In the genomic region with DNA sequence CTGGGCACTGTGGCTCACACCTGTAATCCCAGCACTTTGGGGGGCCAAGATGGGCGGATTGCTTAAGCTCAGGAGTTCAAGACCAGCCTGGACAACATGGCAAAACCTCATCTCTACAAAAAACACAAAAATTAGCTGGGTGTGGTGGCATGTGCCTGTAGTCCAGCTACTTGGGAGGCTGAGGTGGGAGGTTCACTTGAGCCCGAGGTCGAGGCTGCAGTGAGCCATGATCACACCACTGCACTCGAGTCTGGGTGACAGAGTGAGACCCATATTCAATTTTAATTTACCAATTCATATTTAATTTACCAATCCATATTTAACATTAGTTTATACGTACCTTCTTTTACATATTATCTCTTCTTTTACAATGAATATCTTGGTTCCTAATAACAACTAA, we compare ENCODE assay signal across 8 cellular contexts. TPM values are rescaled to one million over a fixed set of nuclear protein-coding genes. Genes with fewer than 3 reads are reported as not detected.
DNase-seq lines count a peak whose midpoint lies in the region; ATAC-seq, FAIRE-seq and TF ChIP-seq lines count a peak whose summit lies in the region.
"Not testable (repeated sequence)": the region's sequence is repeated elsewhere in the genome, so short reads cannot be mapped to it uniquely, and the experiment has no call there.

No MANE protein-coding gene starts in this region.

- in situ Hi-C loops in GM23248 (cut with MboI) = not testable (repeated sequence)
- in situ Hi-C loops in HepG2 (cut with HindIII; ENCODE audit: extremely low pct_ligation_motif_present, low pct_unique_long_range_greater_than_20kb) = loop anchor here (10.0 kb wide), 1 partner anchor 190 kb away; no protein-coding TSS in a partner anchor

- BruUV-seq in HepG2 (replicated peaks; lab: Mats Ljungman, UMichigan) = not testable (repeated sequence)

- H3K4me3 ChIP-seq in BE2C (ENCODE audit: low read depth, low read length) = peak overlapping the region; percentile 77
- peak overlapping the region; percentile 87 for H3K4me3 ChIP-seq in GM23248
- peak overlapping the region; percentile 93; the same call in 1 of the 2 replicates for H3K4me3 ChIP-seq in MG63
- peak overlapping the region; percentile 65 to 90 (median 68); a peak in 5 of 6 replicates for H3K4me3 ChIP-seq in HepG2 (replicated peaks in 1 of 3; ENCODE audit: insufficient read depth in 1 of 3, low read depth in 2 of 3, low read length in 3 of 3)
- H3K4me3 ChIP-seq in skeletal muscle tissue (ENCODE audit: low read length in 3 of 3) = not testable (repeated sequence)

- not testable (repeated sequence) for TF ChIP-seq EP300 in HepG2 (IDR thresholded peaks at IDR 0.05; ENCODE audit: low read depth in 2 of 2, low read length in 2 of 2); HepG2 (CRISPR knock-in tag; IDR thresholded peaks at IDR 0.05; ENCODE audit: borderline replicate concordance)

- ATAC-seq in T-helper 17 cell; central memory CD8-positive, alpha-beta T cell (replicated peaks; ENCODE audit: extremely low read depth, poor library complexity, severe bottlenecking); HepG2: not testable (repeated sequence)

- H3F3A ChIP-seq in GM23248 (ENCODE audit: insufficient read depth) = peaks cover 39% of the 10 kb centered on the region

- H3K27me3 Mint-ChIP-seq in T-helper 17 cell; activated naive CD4-positive, alpha-beta T cell treated with anti-CD3 and anti-CD28 coated beads for 36 hours (ENCODE audit: low read depth); central memory CD8-positive, alpha-beta T cell: not testable (repeated sequence)

- POLR2A ChIA-PET in HepG2 (lab: Yijun Ruan, JAX) = interaction anchor here (7.3 kb wide), 1 partner anchor 11 kb away, joined by 202 read pairs; a partner anchor contains a TSS

- TF ChIP-seq POLR2A in HepG2 (IDR thresholded peaks at IDR 0.05; ENCODE audit: insufficient read depth in 1 of 2, low read depth in 2 of 2, low read length in 2 of 2) = not testable (repeated sequence)

- H3K36me3 ChIP-seq in BE2C (peaks cover 47% of the 10 kb centered on the region), GM23248 (ENCODE audit: low read depth) (peaks cover 33% of the 10 kb centered on the region), MG63 (peaks cover 61% of the 10 kb centered on the region), HepG2 (replicated peaks in 1 of 2; ENCODE audit: control insufficient read depth in 1 of 2, insufficient read depth in 2 of 2, low read length in 2 of 2) (peaks cover 11 to 31% of the 10 kb centered on the region in 2 experiments), skeletal muscle tissue (ENCODE audit: control insufficient read depth in 3 of 3, insufficient read depth in 3 of 3, low read length in 3 of 3) (peaks cover 22 to 40% (median 25%) of the 10 kb centered on the region in 3 donors)

- H3K36me3 Mint-ChIP-seq in T-helper 17 cell (ENCODE audit: low read depth) = not testable (repeated sequence)
- peaks cover 43% of the 10 kb centered on the region for H3K36me3 Mint-ChIP-seq in activated naive CD4-positive, alpha-beta T cell treated with anti-CD3 and anti-CD28 coated beads for 36 hours (ENCODE audit: low read depth)
- peaks cover 54% of the 10 kb centered on the region for H3K36me3 Mint-ChIP-seq in central memory CD8-positive, alpha-beta T cell (ENCODE audit: insufficient read depth)

- intact Hi-C loops in activated naive CD4-positive, alpha-beta T cell treated with anti-CD3 and anti-CD28 coated beads for 36 hours (cut with micrococcal nuclease) = loop anchor here (5.0 kb wide), 1 partner anchor 242 kb away; no protein-coding TSS in a partner anchor
- intact Hi-C loops in HepG2 (cut with micrococcal nuclease; ENCODE audit: unreplicated experiment) = loop anchor here (10.0 kb wide), 2 partner anchors 170 to 340 kb away; no protein-coding TSS in a partner anchor

- not testable (repeated sequence) for H3K27ac Mint-ChIP-seq in T-helper 17 cell; activated naive CD4-positive, alpha-beta T cell treated with anti-CD3 and anti-CD28 coated beads for 36 hours; central memory CD8-positive, alpha-beta T cell (ENCODE audit: low read depth)

- peak overlapping the region; percentile 66 for H3K4me3 Mint-ChIP-seq in T-helper 17 cell
- peak overlapping the region; percentile 100 for H3K4me3 Mint-ChIP-seq in activated naive CD4-positive, alpha-beta T cell treated with anti-CD3 and anti-CD28 coated beads for 36 hours
- H3K4me3 Mint-ChIP-seq in central memory CD8-positive, alpha-beta T cell = peak overlapping the region; percentile 99

- not testable (repeated sequence) for TF ChIP-seq RAD21 in HepG2 (CRISPR knock-in tag; IDR thresholded peaks at IDR 0.05)

- H3K4me2 ChIP-seq in GM23248 (ENCODE audit: unreplicated experiment) (peak overlapping the region; percentile 80), HepG2 (ENCODE audit: low read depth, low read length) (peak overlapping the region; percentile 88)

- DNase-seq in BE2C; GM23248; MG63; T-helper 17 cell; activated naive CD4-positive, alpha-beta T cell treated with anti-CD3 and anti-CD28 coated beads for 36 hours; central memory CD8-positive, alpha-beta T cell (ENCODE audit: low spot score in 2 of 2); HepG2 (ENCODE audit: low spot score): not testable (repeated sequence)

- 80 to 81% methylated on average over 5 of the region's 5 CpGs for WGBS in GM23248 (ENCODE audit: low coverage in 1 of 2, low lambda C conversion rate in 2 of 2, missing lambda C conversion rate in 2 of 2), 2 experiments
- 84% methylated on average over 5 of the region's 5 CpGs for WGBS in HepG2 (ENCODE audit: low lambda C conversion rate)

- not testable (repeated sequence) for H3K27ac ChIP-seq in GM23248; HepG2 (ENCODE audit: extremely low read length, insufficient read depth, low read length); skeletal muscle tissue (ENCODE audit: low read depth, low read length)

- H3K4me1 Mint-ChIP-seq in T-helper 17 cell = peaks cover 49% of the 10 kb centered on the region
- peaks cover 62% of the 10 kb centered on the region for H3K4me1 Mint-ChIP-seq in activated naive CD4-positive, alpha-beta T cell treated with anti-CD3 and anti-CD28 coated beads for 36 hours (ENCODE audit: low read depth)
- peaks cover 57% of the 10 kb centered on the region for H3K4me1 Mint-ChIP-seq in central memory CD8-positive, alpha-beta T cell

- CTCF ChIA-PET in activated naive CD4-positive, alpha-beta T cell treated with anti-CD3 and anti-CD28 coated beads for 36 hours (lab: Charles Lee) = interaction anchor here (0.6 to 2.7 kb wide), 3 partner anchors 76 to 218 kb away, joined by 3 to 29 read pairs (median 4); no protein-coding TSS in a partner anchor
- CTCF ChIA-PET in HepG2 (lab: Yijun Ruan, JAX; ENCODE audit: low intra/inter-chr PET ratio, low total read pairs) = not testable (repeated sequence)

- not testable (repeated sequence) for H2AFZ ChIP-seq in GM23248; HepG2 (ENCODE audit: low read length)

- peaks cover 53% of the 10 kb centered on the region for H3K79me2 ChIP-seq in GM23248 (ENCODE audit: insufficient read depth)
- H3K79me2 ChIP-seq in HepG2 (ENCODE audit: insufficient read depth, low read length) = peaks cover 33% of the 10 kb centered on the region

- H3K4me1 ChIP-seq in BE2C = not testable (repeated sequence)
- peaks cover 48% of the 10 kb centered on the region for H3K4me1 ChIP-seq in GM23248 (ENCODE audit: insufficient read depth)
- peaks cover 57% of the 10 kb centered on the region for H3K4me1 ChIP-seq in HepG2 (ENCODE audit: insufficient read depth, low read length)
- H3K4me1 ChIP-seq in skeletal muscle tissue (ENCODE audit: control insufficient read depth in 3 of 3, insufficient read depth in 3 of 3, low read length in 3 of 3) = peaks cover 13 to 30% (median 25%) of the 10 kb centered on the region in 3 donors

- H3K9me3 ChIP-seq in BE2C; GM23248 (ENCODE audit: low read depth); MG63; T-helper 17 cell (ENCODE audit: control insufficient read depth, low read length, poor library complexity, severe bottlenecking); HepG2 (ENCODE audit: low read length); skeletal muscle tissue (ENCODE audit: control insufficient read depth in 3 of 3, low read length in 3 of 3): not testable (repeated sequence)

- not testable (repeated sequence) for H3K9ac ChIP-seq in GM23248
- H3K9ac ChIP-seq in HepG2 (ENCODE audit: insufficient read depth, low read depth, low read length) (peak overlapping the region; percentile 80; the same call in 1 of the 2 replicates), skeletal muscle tissue (ENCODE audit: low read depth in 1 of 3, low read length in 3 of 3) (peak overlapping the region in 2 of 3 donors; percentile 14 to 24)

- H3K9me3 Mint-ChIP-seq in activated naive CD4-positive, alpha-beta T cell treated with anti-CD3 and anti-CD28 coated beads for 36 hours; central memory CD8-positive, alpha-beta T cell: not testable (repeated sequence)

- not testable (repeated sequence) for TF ChIP-seq CTCF in BE2C (IDR thresholded peaks at IDR 0.05; ENCODE audit: low read depth, low read length); HepG2 (CRISPR knock-in tag; IDR thresholded peaks at IDR 0.05)

- H3K9me2 ChIP-seq in GM23248 (ENCODE audit: insufficient read depth) = not testable (repeated sequence)

- peaks cover 12% of the 10 kb centered on the region; the same call in 1 of the 2 replicates for H4K20me1 ChIP-seq in GM23248 (ENCODE audit: insufficient read depth)
- peaks cover 13% of the 10 kb centered on the region for H4K20me1 ChIP-seq in HepG2 (ENCODE audit: insufficient read depth, low read length)

- not testable (repeated sequence) for FAIRE-seq in HepG2 (lab: Jason Lieb, UNC)

- not testable (repeated sequence) for H3K27me3 ChIP-seq in BE2C; GM23248 (replicated peaks; ENCODE audit: insufficient read depth); MG63; HepG2 (ENCODE audit: control insufficient read depth in 1 of 2, insufficient read depth in 2 of 2, low read length in 2 of 2); skeletal muscle tissue (ENCODE audit: control insufficient read depth in 3 of 3, insufficient read depth in 3 of 3, low read length in 3 of 3)

RNA-seq across cellular contexts. Expression of a gene that starts 1.6 kb away (rescaled TPM):
- polyA plus RNA-seq in BE2C (2012; ENCODE audit: insufficient read depth, insufficient read length, low read depth) = 19.5 TPM
- 3.4 and 3.7 TPM in 2 replicates for total RNA-seq in GM23248 (2014; rRNA removed; shearing (Covaris generic))
- polyA plus RNA-seq in GM23248 (2016; fragmentation: Nextera tagmentation; extraction: Ambion mirVana) (6.6 and 8.6 TPM in 2 replicates), HepG2 (2011; rRNA removed) (19.6 and 21.1 TPM in 2 replicates)
- 2.8 and 10.4 TPM in 2 replicates for total RNA-seq in MG63 (2014; rRNA removed; shearing (Covaris generic); ENCODE audit: low replicate concordance)
- total RNA-seq in T-helper 17 cell (10 to 100 TPM; 37.1 to 39.0 TPM), HepG2 (2016; rRNA removed; fragmentation: Illumina TruSeq; extraction: Trizol) (16.2 and 25.5 TPM in 2 replicates), skeletal muscle tissue (13.0 TPM)
- 10 to 100 TPM; 23.4 to 26.9 TPM for total RNA-seq in activated naive CD4-positive, alpha-beta T cell treated with anti-CD3 and anti-CD28 coated beads for 36 hours
- total RNA-seq in HepG2 (2016; cell fraction: cytosol; rRNA removed; fragmentation: Illumina TruSeq; extraction: Trizol; ENCODE audit: low read depth) = 6.2 and 6.5 TPM in 2 replicates
- 17.1 and 25.1 TPM in 2 replicates for total RNA-seq in HepG2 (2016; cell fraction: insoluble cytoplasmic fraction; rRNA removed; fragmentation: Illumina TruSeq; extraction: Trizol)
- total RNA-seq in HepG2 (2016; cell fraction: membrane; rRNA removed; fragmentation: Illumina TruSeq; extraction: Trizol) = 4.8 and 7.5 TPM in 2 replicates
- 40.2 and 43.9 TPM in 2 replicates for total RNA-seq in HepG2 (2016; cell fraction: nucleus; rRNA removed; fragmentation: Illumina TruSeq; extraction: Trizol)
- 7.1 and 7.7 TPM in 2 replicates for polyA plus RNA-seq in HepG2 (2011; cell fraction: cytosol; rRNA removed)
- polyA plus RNA-seq in HepG2 (2011; cell fraction: nucleus; rRNA removed) = 33.9 and 48.5 TPM in 2 replicates
- polyA plus RNA-seq in HepG2 (2012) = 20.6 and 26.0 TPM in 2 replicates
- polyA plus RNA-seq in HepG2 (2016; cell fraction: cytosol; fragmentation: Illumina TruSeq; extraction: Trizol; ENCODE audit: low read depth) = 1.7 and 1.9 TPM in 2 replicates
- 15.7 and 18.4 TPM in 2 replicates for polyA plus RNA-seq in HepG2 (2016; cell fraction: insoluble cytoplasmic fraction; fragmentation: Illumina TruSeq; extraction: Trizol; ENCODE audit: low read depth)
- 2.1 and 3.4 TPM in 2 replicates for polyA plus RNA-seq in HepG2 (2016; cell fraction: membrane; fragmentation: Illumina TruSeq; extraction: Trizol; ENCODE audit: low read depth)
- polyA plus RNA-seq in HepG2 (2016; cell fraction: nucleus; fragmentation: Illumina TruSeq; extraction: Trizol; ENCODE audit: insufficient read depth, low read depth) = 81.7 and 89.2 TPM in 2 replicates
- polyA minus RNA-seq in HepG2 (2011; rRNA and poly(A)+ RNA removed; ENCODE audit: low replicate concordance) = 8.5 and 12.3 TPM in 2 replicates
- polyA minus RNA-seq in HepG2 (2011; cell fraction: cytosol; rRNA and poly(A)+ RNA removed) = 3.9 and 5.4 TPM in 2 replicates
- 61.8 and 78.0 TPM in 2 replicates for polyA minus RNA-seq in HepG2 (2011; cell fraction: nucleus; rRNA and poly(A)+ RNA removed)

RNA-seq across cellular contexts. Expression of a gene that starts 10.8 kb away (rescaled TPM):
- polyA plus RNA-seq in BE2C (2012; ENCODE audit: insufficient read depth, insufficient read length, low read depth) = 537 TPM
- total RNA-seq in GM23248 (2014; rRNA removed; shearing (Covaris generic)) = 241 and 303 TPM in 2 replicates
- polyA plus RNA-seq in GM23248 (2016; fragmentation: Nextera tagmentation; extraction: Ambion mirVana) = 595 and 643 TPM in 2 replicates
- total RNA-seq in MG63 (2014; rRNA removed; shearing (Covaris generic); ENCODE audit: low replicate concordance) = 420 and 1,383 TPM in 2 replicates
- 1,000 to 10,000 TPM; 2,533 to 2,679 TPM for total RNA-seq in T-helper 17 cell
- 100 to 1,000 TPM; 480 to 491 TPM for total RNA-seq in activated naive CD4-positive, alpha-beta T cell treated with anti-CD3 and anti-CD28 coated beads for 36 hours
- total RNA-seq in HepG2 (2016; rRNA removed; fragmentation: Illumina TruSeq; extraction: Trizol) = 503 and 539 TPM in 2 replicates
- 84.1 and 89.7 TPM in 2 replicates for total RNA-seq in HepG2 (2016; cell fraction: cytosol; rRNA removed; fragmentation: Illumina TruSeq; extraction: Trizol; ENCODE audit: low read depth)
- total RNA-seq in HepG2 (2016; cell fraction: insoluble cytoplasmic fraction; rRNA removed; fragmentation: Illumina TruSeq; extraction: Trizol) = 489 and 528 TPM in 2 replicates
- 116 and 157 TPM in 2 replicates for total RNA-seq in HepG2 (2016; cell fraction: membrane; rRNA removed; fragmentation: Illumina TruSeq; extraction: Trizol)
- 878 and 919 TPM in 2 replicates for total RNA-seq in HepG2 (2016; cell fraction: nucleus; rRNA removed; fragmentation: Illumina TruSeq; extraction: Trizol)
- 622 and 684 TPM in 2 replicates for polyA plus RNA-seq in HepG2 (2011; rRNA removed)
- polyA plus RNA-seq in HepG2 (2011; cell fraction: cytosol; rRNA removed) = 569 and 613 TPM in 2 replicates
- polyA plus RNA-seq in HepG2 (2011; cell fraction: nucleus; rRNA removed) = 1,237 and 1,431 TPM in 2 replicates
- polyA plus RNA-seq in HepG2 (2012) = 388 and 421 TPM in 2 replicates
- polyA plus RNA-seq in HepG2 (2016; cell fraction: cytosol; fragmentation: Illumina TruSeq; extraction: Trizol; ENCODE audit: low read depth) = 39.4 and 49.0 TPM in 2 replicates
- 620 and 627 TPM in 2 replicates for polyA plus RNA-seq in HepG2 (2016; cell fraction: insoluble cytoplasmic fraction; fragmentation: Illumina TruSeq; extraction: Trizol; ENCODE audit: low read depth)
- polyA plus RNA-seq in HepG2 (2016; cell fraction: membrane; fragmentation: Illumina TruSeq; extraction: Trizol; ENCODE audit: low read depth) = 60.1 and 80.5 TPM in 2 replicates
- 1,021 and 1,036 TPM in 2 replicates for polyA plus RNA-seq in HepG2 (2016; cell fraction: nucleus; fragmentation: Illumina TruSeq; extraction: Trizol; ENCODE audit: insufficient read depth, low read depth)
- polyA minus RNA-seq in HepG2 (2011; rRNA and poly(A)+ RNA removed; ENCODE audit: low replicate concordance) = 1,158 and 1,526 TPM in 2 replicates
- 501 and 518 TPM in 2 replicates for polyA minus RNA-seq in HepG2 (2011; cell fraction: cytosol; rRNA and poly(A)+ RNA removed)
- polyA minus RNA-seq in HepG2 (2011; cell fraction: nucleus; rRNA and poly(A)+ RNA removed) = 2,012 and 2,066 TPM in 2 replicates
- total RNA-seq in skeletal muscle tissue = 259 TPM

RNA-seq across cellular contexts. Expression of a gene that starts 11.5 kb away (rescaled TPM):
- polyA plus RNA-seq in BE2C (2012; ENCODE audit: insufficient read depth, insufficient read length, low read depth) = 44.5 TPM
- total RNA-seq in GM23248 (2014; rRNA removed; shearing (Covaris generic)) = 13.2 and 16.8 TPM in 2 replicates
- polyA plus RNA-seq in GM23248 (2016; fragmentation: Nextera tagmentation; extraction: Ambion mirVana) (14.2 and 17.5 TPM in 2 replicates), HepG2 (2011; rRNA removed) (58.6 and 65.9 TPM in 2 replicates)
- total RNA-seq in MG63 (2014; rRNA removed; shearing (Covaris generic); ENCODE audit: low replicate concordance) = 9.1 and 17.7 TPM in 2 replicates
- total RNA-seq in T-helper 17 cell (100 to 1,000 TPM; 130 to 143 TPM), HepG2 (2016; rRNA removed; fragmentation: Illumina TruSeq; extraction: Trizol) (31.9 and 68.8 TPM in 2 replicates), skeletal muscle tissue (42.3 TPM)
- 10 to 100 TPM; 38.8 to 43.3 TPM for total RNA-seq in activated naive CD4-positive, alpha-beta T cell treated with anti-CD3 and anti-CD28 coated beads for 36 hours
- 28.2 and 32.1 TPM in 2 replicates for total RNA-seq in HepG2 (2016; cell fraction: cytosol; rRNA removed; fragmentation: Illumina TruSeq; extraction: Trizol; ENCODE audit: low read depth)
- 34.8 and 63.6 TPM in 2 replicates for total RNA-seq in HepG2 (2016; cell fraction: insoluble cytoplasmic fraction; rRNA removed; fragmentation: Illumina TruSeq; extraction: Trizol)
- 29.6 and 34.9 TPM in 2 replicates for total RNA-seq in HepG2 (2016; cell fraction: membrane; rRNA removed; fragmentation: Illumina TruSeq; extraction: Trizol)
- 128 and 149 TPM in 2 replicates for total RNA-seq in HepG2 (2016; cell fraction: nucleus; rRNA removed; fragmentation: Illumina TruSeq; extraction: Trizol)
- polyA plus RNA-seq in HepG2 (2011; cell fraction: cytosol; rRNA removed) = 11.6 and 14.3 TPM in 2 replicates
- 128 and 136 TPM in 2 replicates for polyA plus RNA-seq in HepG2 (2011; cell fraction: nucleus; rRNA removed)
- 42.4 and 43.9 TPM in 2 replicates for polyA plus RNA-seq in HepG2 (2012)
- polyA plus RNA-seq in HepG2 (2016; cell fraction: cytosol; fragmentation: Illumina TruSeq; extraction: Trizol; ENCODE audit: low read depth) = 9.9 and 10.0 TPM in 2 replicates
- polyA plus RNA-seq in HepG2 (2016; cell fraction: insoluble cytoplasmic fraction; fragmentation: Illumina TruSeq; extraction: Trizol; ENCODE audit: low read depth) = 31.3 and 31.7 TPM in 2 replicates
- polyA plus RNA-seq in HepG2 (2016; cell fraction: membrane; fragmentation: Illumina TruSeq; extraction: Trizol; ENCODE audit: low read depth) = 16.6 and 17.0 TPM in 2 replicates
- 274 and 290 TPM in 2 replicates for polyA plus RNA-seq in HepG2 (2016; cell fraction: nucleus; fragmentation: Illumina TruSeq; extraction: Trizol; ENCODE audit: insufficient read depth, low read depth)
- polyA minus RNA-seq in HepG2 (2011; rRNA and poly(A)+ RNA removed; ENCODE audit: low replicate concordance) = 37.3 and 40.5 TPM in 2 replicates
- 13.0 and 13.9 TPM in 2 replicates for polyA minus RNA-seq in HepG2 (2011; cell fraction: cytosol; rRNA and poly(A)+ RNA removed)
- polyA minus RNA-seq in HepG2 (2011; cell fraction: nucleus; rRNA and poly(A)+ RNA removed) = 201 and 240 TPM in 2 replicates

RNA-seq across cellular contexts. Expression of a gene that starts 46.4 kb away (rescaled TPM):
- polyA plus RNA-seq in BE2C (2012; ENCODE audit: insufficient read depth, insufficient read length, low read depth) = not detected
- total RNA-seq in GM23248 (2014; rRNA removed; shearing (Covaris generic)) = 4.7 and 11.7 TPM in 2 replicates
- 6.3 and 6.5 TPM in 2 replicates for polyA plus RNA-seq in GM23248 (2016; fragmentation: Nextera tagmentation; extraction: Ambion mirVana)
- 5.6 and 19.0 TPM in 2 replicates for total RNA-seq in MG63 (2014; rRNA removed; shearing (Covaris generic); ENCODE audit: low replicate concordance)
- 1 to 10 TPM; 1.0 to 1.4 TPM for total RNA-seq in T-helper 17 cell
- under 1 TPM; 0.31 to 0.42 TPM for total RNA-seq in activated naive CD4-positive, alpha-beta T cell treated with anti-CD3 and anti-CD28 coated beads for 36 hours
- 0.27 TPM in 1 of 2 replicates, not detected in the other for total RNA-seq in HepG2 (2016; rRNA removed; fragmentation: Illumina TruSeq; extraction: Trizol)
- total RNA-seq in HepG2 (2016; cell fraction: cytosol; rRNA removed; fragmentation: Illumina TruSeq; extraction: Trizol; ENCODE audit: low read depth) = not detected in 2 replicates
- not detected in 2 replicates for total RNA-seq in HepG2 (2016; cell fraction: insoluble cytoplasmic fraction; rRNA removed; fragmentation: Illumina TruSeq; extraction: Trizol)
- total RNA-seq in HepG2 (2016; cell fraction: membrane; rRNA removed; fragmentation: Illumina TruSeq; extraction: Trizol) = not detected in 2 replicates
- not detected in 2 replicates for total RNA-seq in HepG2 (2016; cell fraction: nucleus; rRNA removed; fragmentation: Illumina TruSeq; extraction: Trizol)
- polyA plus RNA-seq in HepG2 (2011; rRNA removed) = 0.98 and 1.7 TPM in 2 replicates
- 0.47 and 0.75 TPM in 2 replicates for polyA plus RNA-seq in HepG2 (2011; cell fraction: cytosol; rRNA removed)
- 0.80 and 1.5 TPM in 2 replicates for polyA plus RNA-seq in HepG2 (2011; cell fraction: nucleus; rRNA removed)
- polyA plus RNA-seq in HepG2 (2012) = 0.57 TPM in 1 of 2 replicates, not detected in the other
- not detected in 2 replicates for polyA plus RNA-seq in HepG2 (2016; cell fraction: cytosol; fragmentation: Illumina TruSeq; extraction: Trizol; ENCODE audit: low read depth)
- not detected in 2 replicates for polyA plus RNA-seq in HepG2 (2016; cell fraction: insoluble cytoplasmic fraction; fragmentation: Illumina TruSeq; extraction: Trizol; ENCODE audit: low read depth)
- polyA plus RNA-seq in HepG2 (2016; cell fraction: membrane; fragmentation: Illumina TruSeq; extraction: Trizol; ENCODE audit: low read depth) = 0.34 TPM in 1 of 2 replicates, not detected in the other
- 0.64 TPM in 1 of 2 replicates, not detected in the other for polyA plus RNA-seq in HepG2 (2016; cell fraction: nucleus; fragmentation: Illumina TruSeq; extraction: Trizol; ENCODE audit: insufficient read depth, low read depth)
- 0.72 TPM in 1 of 2 replicates, not detected in the other for polyA minus RNA-seq in HepG2 (2011; rRNA and poly(A)+ RNA removed; ENCODE audit: low replicate concordance)
- not detected in 2 replicates for polyA minus RNA-seq in HepG2 (2011; cell fraction: cytosol; rRNA and poly(A)+ RNA removed)
- polyA minus RNA-seq in HepG2 (2011; cell fraction: nucleus; rRNA and poly(A)+ RNA removed) = 1.2 and 2.5 TPM in 2 replicates
- total RNA-seq in skeletal muscle tissue = 10.4 TPM
